In the genomic region with DNA sequence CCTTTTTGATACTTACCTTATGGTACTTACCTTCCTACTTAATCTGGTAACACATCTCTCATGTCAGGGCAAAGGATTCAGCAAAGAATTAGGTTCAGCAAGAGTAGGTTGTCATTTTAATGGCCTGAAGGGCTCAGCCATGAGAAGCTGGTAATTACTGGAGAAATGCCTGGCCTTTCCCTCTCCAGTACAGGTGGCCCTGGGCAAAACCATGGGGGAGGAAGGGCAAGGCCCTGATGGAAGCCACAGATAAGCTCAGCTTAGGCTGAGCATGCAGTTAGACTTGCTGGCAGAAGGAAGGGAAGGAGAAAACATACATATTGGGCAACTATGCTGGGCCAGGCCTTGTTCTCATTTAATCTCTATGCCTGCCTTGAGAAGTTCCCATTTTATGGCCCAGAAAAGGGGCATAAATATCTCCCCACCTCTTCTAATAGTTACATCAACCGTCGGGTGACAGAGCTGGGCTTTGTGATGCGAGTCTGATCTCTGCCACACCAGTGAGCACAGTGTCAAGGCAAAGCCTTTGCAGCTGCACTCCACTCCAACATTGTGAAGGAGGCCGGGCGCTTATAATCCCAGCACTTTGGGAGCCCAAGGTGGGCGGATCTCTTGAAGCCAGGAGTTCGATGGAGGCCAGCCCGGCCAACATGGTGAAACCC, we compare ENCODE assay signal across 10 cellular contexts. TPM values are rescaled to one million over a fixed set of nuclear protein-coding genes. Genes with fewer than 3 reads are reported as not detected.
DNase-seq lines count a peak whose midpoint lies in the region; ATAC-seq and TF ChIP-seq lines count a peak whose summit lies in the region.
"Had no signal": no experiment of that assay in that cellular context is flagged by ENCODE, and none has a peak within 500 bp of the region (broad histone marks: within the 10 kb centered on the region; RNA-seq: fewer than 3 reads in every experiment).

No MANE protein-coding gene starts in this region.

- no peak for TF ChIP-seq CTCF in osteocyte (IDR thresholded peaks at IDR 0.05)

- DNase-seq in Daoy (ENCODE audit: low read depth) = peak; percentile 31
- peak; percentile 19 for DNase-seq in NCI-H510A treated with DMSO at 0.1 percent for 48 hours (lab: John Stamatoyannopoulos, UW)
- DNase-seq in osteocyte (ENCODE audit: extremely low spot score, unreplicated experiment) = no peak
- no peak for DNase-seq in stimulated activated CD4-positive, alpha-beta T cell treated with anti-CD3 and anti-CD28 coated beads, Interleukin-4, amount 100 ng/mL, for 24 hours
- DNase-seq in NCI-H2227 treated with DMSO at 0.1 percent for 48 hours (lab: John Stamatoyannopoulos, UW) = no peak
- no peak for DNase-seq in HK-2 (ENCODE audit: unreplicated experiment)
- DNase-seq: RPMI8226; stimulated activated CD4-positive, alpha-beta T cell treated with anti-CD3 and anti-CD28 coated beads, Interleukin-4, amount 100 ng/mL, for 1 hour had no signal

- H3K4me1 Mint-ChIP-seq in osteocyte (ENCODE audit: unreplicated experiment) = peaks cover 26% of the 10 kb centered on the region

- H3K27ac Mint-ChIP-seq in osteocyte (ENCODE audit: unreplicated experiment) = peak overlapping the region; percentile 97

- peaks cover 24% of the 10 kb centered on the region for H3K36me3 Mint-ChIP-seq in osteocyte (ENCODE audit: unreplicated experiment)

- peak overlapping the region; percentile 80 for H3K27ac ChIP-seq in cingulate gyrus (ENCODE audit: low read depth, low read length)

- H3K9me3 Mint-ChIP-seq in osteocyte (ENCODE audit: unreplicated experiment) = no peaks in the 10 kb centered on the region

- peak overlapping the region; percentile 8 for H3K4me3 Mint-ChIP-seq in osteocyte (ENCODE audit: unreplicated experiment)

- no peaks in the 10 kb centered on the region for H3K27me3 Mint-ChIP-seq in osteocyte (ENCODE audit: unreplicated experiment)

- no peak for ATAC-seq in HG03097 (IDR thresholded peaks at IDR 0.05; ENCODE audit: low FRiP score, unreplicated experiment)

RNA-seq across cellular contexts. Expression of a gene that starts 18.7 kb away (rescaled TPM):
- 15.8 and 19.2 TPM in 2 replicates for total RNA-seq in Daoy (2014; rRNA removed; shearing (Covaris generic))
- total RNA-seq in osteocyte = 22.3 and 26.2 TPM in 2 replicates

RNA-seq across cellular contexts. Expression of a gene that starts 18.9 kb away (rescaled TPM):
- 11.5 and 18.2 TPM in 2 replicates for total RNA-seq in Daoy (2014; rRNA removed; shearing (Covaris generic))
- total RNA-seq in osteocyte = 47.1 and 52.0 TPM in 2 replicates

Comparison
In these comparisons a context has a peak if more than half of its experiments do, and no peak if none do; other contexts are left out.
1. DNase-seq: peak in Daoy (single experiment) and NCI-H510A treated with DMSO at 0.1 percent for 48 hours (single experiment); none in osteocyte (single experiment), stimulated activated CD4-positive, alpha-beta T cell treated with anti-CD3 and anti-CD28 coated beads, Interleukin-4, amount 100 ng/mL, for 24 hours (single experiment), NCI-H2227 treated with DMSO at 0.1 percent for 48 hours (single experiment) and HK-2 (single experiment).